Comparison of ENCODE assay signal across 9 cellular contexts in genomic region chr2:42722328-42723190, GRCh38. TPM values are rescaled to one million over a fixed set of nuclear protein-coding genes. Genes with fewer than 3 reads are reported as not detected.
DNase-seq lines count a peak whose midpoint lies in the region; ATAC-seq and TF ChIP-seq lines count a peak whose summit lies in the region.
"Had no signal": no experiment of that assay in that cellular context is flagged by ENCODE, and none has a peak within 500 bp of the region (broad histone marks: within the 10 kb centered on the region; RNA-seq: fewer than 3 reads in every experiment).

No MANE protein-coding gene starts in this region.

- H3K9me3 Mint-ChIP-seq in CD8-positive, alpha-beta memory T cell = no peaks in the 10 kb centered on the region
- H3K9me3 Mint-ChIP-seq: T-cell had no signal

- H3K4me1 ChIP-seq in RWPE2 (ENCODE audit: insufficient read depth, poor library complexity, severe bottlenecking) (no peaks in the 10 kb centered on the region), neuronal stem cell (ENCODE audit: control insufficient read depth in 2 of 2, insufficient read depth in 1 of 2, low read depth in 1 of 2, low read length in 2 of 2) (peaks cover 4 to 8% of the 10 kb centered on the region in 2 donors)
- no peaks in the 10 kb centered on the region for H3K4me1 ChIP-seq in CD8-positive, alpha-beta memory T cell (ENCODE audit: insufficient read depth, low read length)

- POLR2A ChIA-PET in CD8-positive, alpha-beta memory T cell (lab: Charles Lee) = no interaction called here

- no peaks in the 10 kb centered on the region for H3K4me1 Mint-ChIP-seq in CD8-positive, alpha-beta memory T cell
- H3K4me1 Mint-ChIP-seq: T-cell had no signal

- no peaks in the 10 kb centered on the region for H3K27me3 Mint-ChIP-seq in CD8-positive, alpha-beta memory T cell
- H3K27me3 Mint-ChIP-seq: T-cell had no signal

- no peak overlapping the region for H3K23ac ChIP-seq in neuronal stem cell (ENCODE audit: low read depth, low read length, poor library complexity)

- peak; percentile 50 for DNase-seq in EL
- no peak for DNase-seq in RWPE2 (ENCODE audit: low spot score)
- DNase-seq in erythroblast (lab: John Stamatoyannopoulos, UW) = peak; percentile 15 to 20
- no peak for DNase-seq in neuronal stem cell (ENCODE audit: low spot score)
- no peak for DNase-seq in CD8-positive, alpha-beta memory T cell
- DNase-seq in cortex of kidney (lab: John Stamatoyannopoulos, UW) = no peak

- peak overlapping the region; percentile 48 for H2AFZ ChIP-seq in neuronal stem cell (ENCODE audit: low read length)

- H3K18ac ChIP-seq in neuronal stem cell (ENCODE audit: low read length) = no peak overlapping the region

- CTCF ChIA-PET in CD8-positive, alpha-beta memory T cell (lab: Charles Lee) = no interaction called here

- no peak overlapping the region for H3K4me3 Mint-ChIP-seq in CD8-positive, alpha-beta memory T cell
- H3K4me3 Mint-ChIP-seq: T-cell had no signal

- H3K27ac Mint-ChIP-seq in CD8-positive, alpha-beta memory T cell = peak overlapping the region in 1 of 8 donors; percentile 52
- H3K27ac Mint-ChIP-seq: T-cell had no signal

- H4K8ac ChIP-seq in neuronal stem cell (ENCODE audit: low read depth, low read length) = no peak overlapping the region

- H3K14ac ChIP-seq in neuronal stem cell (ENCODE audit: low read length) = no peak overlapping the region

- H3K4me3 ChIP-seq in RWPE2 (ENCODE audit: severe bottlenecking) = no peak overlapping the region
- H3K4me3 ChIP-seq in neuronal stem cell (ENCODE audit: low read length in 2 of 2) = no peak overlapping the region
- H3K4me3 ChIP-seq in CD8-positive, alpha-beta memory T cell (ENCODE audit: low read length) = no peak overlapping the region

- no peak overlapping the region for H2BK15ac ChIP-seq in neuronal stem cell (ENCODE audit: low read length)

- H3K27me3 ChIP-seq in RWPE2 (ENCODE audit: insufficient read depth, poor library complexity, severe bottlenecking) (no peaks in the 10 kb centered on the region), neuronal stem cell (ENCODE audit: control insufficient read depth in 3 of 3, insufficient read depth in 3 of 3, low read depth in 1 of 3, low read length in 3 of 3) (no peaks in the 10 kb centered on the region)
- H3K27me3 ChIP-seq in CD8-positive, alpha-beta memory T cell (ENCODE audit: insufficient read depth, low read length, poor library complexity, severe bottlenecking) = no peaks in the 10 kb centered on the region

- TF ChIP-seq POLR2A in erythroblast (IDR thresholded peaks at IDR 0.05; ENCODE audit: low read length) = no peak

- peaks cover 5 to 28% (median 7%) of the 10 kb centered on the region in 3 donors for H3K36me3 Mint-ChIP-seq in CD8-positive, alpha-beta memory T cell

- H3K36me3 ChIP-seq in RWPE2 (ENCODE audit: low read depth) (no peaks in the 10 kb centered on the region), neuronal stem cell (replicated peaks in 1 of 2; ENCODE audit: control insufficient read depth in 2 of 2, insufficient read depth in 2 of 2, low read length in 2 of 2) (peaks cover 2 to 10% of the 10 kb centered on the region in 2 donors)
- no peaks in the 10 kb centered on the region for H3K36me3 ChIP-seq in CD8-positive, alpha-beta memory T cell (ENCODE audit: insufficient read depth, low read length)

- H2BK120ac ChIP-seq in neuronal stem cell (ENCODE audit: low read depth, low read length) = no peak overlapping the region

- no peak overlapping the region for H3K27ac ChIP-seq in RWPE2 (ENCODE audit: poor library complexity, severe bottlenecking)
- no peak overlapping the region for H3K27ac ChIP-seq in neuronal stem cell (replicated peaks; ENCODE audit: low read length)
- no peak overlapping the region for H3K27ac ChIP-seq in CD8-positive, alpha-beta memory T cell (ENCODE audit: low read depth, low read length)

- ATAC-seq in GM19328 (IDR thresholded peaks at IDR 0.05; ENCODE audit: unreplicated experiment) = peak; percentile 86
- ATAC-seq in HG03159 (IDR thresholded peaks at IDR 0.05; ENCODE audit: unreplicated experiment) = peak; percentile 95
- peak; percentile 46; the same call in 1 of the 3 replicates for ATAC-seq in RWPE2 (ENCODE audit: low read depth)
- ATAC-seq: T-cell had no signal

- H2BK12ac ChIP-seq in neuronal stem cell (ENCODE audit: low read length) = no peak overlapping the region

- H3K4me2 ChIP-seq in neuronal stem cell (ENCODE audit: insufficient read depth, low read length, poor library complexity, severe bottlenecking) = no peak overlapping the region

- H4K91ac ChIP-seq in neuronal stem cell (ENCODE audit: low read depth, low read length, poor library complexity) = no peak overlapping the region

- H3K9me3 ChIP-seq in RWPE2 (ENCODE audit: severe bottlenecking) (no peaks in the 10 kb centered on the region), neuronal stem cell (replicated peaks in 1 of 2; ENCODE audit: control insufficient read depth in 2 of 2, insufficient read depth in 1 of 2, low read depth in 1 of 2, low read length in 2 of 2) (no peaks in the 10 kb centered on the region)
- H3K9me3 ChIP-seq in CD8-positive, alpha-beta memory T cell (ENCODE audit: low read length) = no peaks in the 10 kb centered on the region

- H3K4ac ChIP-seq in neuronal stem cell (ENCODE audit: low read length) = no peak overlapping the region

- H3K79me1 ChIP-seq in neuronal stem cell (ENCODE audit: low read depth, low read length) = no peaks in the 10 kb centered on the region

- no peak overlapping the region for H2AK5ac ChIP-seq in neuronal stem cell (ENCODE audit: low read depth, low read length)

- H2BK5ac ChIP-seq in neuronal stem cell (ENCODE audit: low read length) = no peak overlapping the region

- no CpG with 5 or more reads among the region's 7 CpGs for WGBS in neuronal stem cell (ENCODE audit: extremely low coverage in 2 of 2, insufficient read length in 2 of 2, insufficient replicate concordance in 1 of 2), 2 donors

- H3K9ac ChIP-seq in neuronal stem cell (ENCODE audit: low read depth, low read length, poor library complexity) = no peak overlapping the region

- no peak for TF ChIP-seq CTCF in RWPE2 (IDR thresholded peaks at IDR 0.05; ENCODE audit: poor library complexity, severe bottlenecking)

RNA-seq across cellular contexts. Expression of gene OXER1, which starts 41.4 kb away (rescaled TPM):
- 1.2 TPM for polyA plus RNA-seq in neuronal stem cell (2013, experiment 1 of 2)
- 0.97 TPM for polyA plus RNA-seq in neuronal stem cell (2013, experiment 2 of 2)
- total RNA-seq in CD8-positive, alpha-beta memory T cell = under 1 TPM in 1 of 2 experiments, not detected in 1; 0.11 TPM
- 0.15 TPM for polyA plus RNA-seq in CD8-positive, alpha-beta memory T cell

Comparison
In these comparisons a context has a peak if more than half of its experiments do, and no peak if none do; other contexts are left out.
1. DNase-seq: peak in EL (single experiment) and erythroblast (2 of 2); none in RWPE2 (single experiment), neuronal stem cell (single experiment), CD8-positive, alpha-beta memory T cell (0 of 5) and cortex of kidney (single experiment).
2. Peak in every context shown above with its lines, with median percentiles within 50 percentile points of each other: ATAC-seq.